ENCODE assay signal across 1 cellular context in genomic region chr16:9095998-9096397, GRCh38.
A peak's percentile ranks its signal among the peaks of the same experiment; 100 is the strongest.
TF ChIP-seq lines count a peak whose summit lies in the region.

No MANE protein-coding gene starts in this region.

TF ChIP-seq in GM12878, 131 proteins besides CTCF, POLR2A, EP300 and RAD21:
- TF ChIP-seq MYB (IDR thresholded peaks at IDR 0.05; ENCODE audit: borderline replicate concordance, low read depth, low read length) (no peak), MEF2B (IDR thresholded peaks at IDR 0.05; ENCODE audit: partially characterized antibody, poor library complexity, severe bottlenecking) (no peak), POLR2AphosphoS5 (IDR thresholded peaks at IDR 0.05; ENCODE audit: low read length) (peak; percentile 37; the same call in 1 of the 2 replicates), MEF2A (IDR thresholded peaks at IDR 0.05; ENCODE audit: insufficient read depth, low read depth, low read length) (no peak)
TF ChIP-seq in GM12878: peak in this region for 1.
